9 cellular contexts compared by ENCODE assay signal in the genomic region with DNA sequence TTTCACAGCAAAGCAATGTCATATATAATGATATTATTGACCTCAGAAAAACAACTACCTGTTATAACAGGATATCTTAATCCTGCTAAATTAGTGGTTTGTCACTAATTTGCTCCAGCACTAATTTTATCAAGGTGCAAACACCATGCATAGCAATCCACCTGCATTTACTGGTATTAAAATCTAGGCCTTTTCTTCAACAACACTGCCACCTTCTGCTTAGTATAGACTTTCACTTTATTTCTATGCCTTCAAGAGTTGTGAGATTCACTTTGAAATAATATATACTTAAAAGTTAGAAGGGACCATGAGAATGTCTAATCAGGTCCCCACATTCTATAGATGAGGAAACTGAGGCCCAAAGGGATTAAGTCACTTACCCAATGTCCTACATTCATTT.
A peak's percentile ranks its signal among the peaks of the same experiment; 100 is the strongest.
DNase-seq lines count a peak whose midpoint lies in the region; ATAC-seq and TF ChIP-seq lines count a peak whose summit lies in the region.
"Had no signal": no experiment of that assay in that cellular context is flagged by ENCODE, and none has a peak within 500 bp of the region (broad histone marks: within the 10 kb centered on the region; RNA-seq: fewer than 3 reads in every experiment).

No MANE protein-coding gene starts in this region.

- no peaks in the 10 kb centered on the region for H3K79me1 ChIP-seq in mesenchymal stem cell (replicated peaks; ENCODE audit: low read length, poor library complexity, severe bottlenecking)

- in situ Hi-C loops in G401 (cut with HindIII; ENCODE audit: low sequenced_read_pairs) = no loop called here

- no peak overlapping the region for H3K14ac ChIP-seq in mesenchymal stem cell (ENCODE audit: low read length in 2 of 2)

- DNase-seq in G401 (ENCODE audit: low spot score) = peak; percentile 17
- DNase-seq in mesenchymal stem cell = peak; percentile 20
- no peak for DNase-seq in mesenteric fat pad (ENCODE audit: low spot score)
- DNase-seq in effector CD4-positive, alpha-beta T cell = no peak
- no peak for DNase-seq in COLO829 (ENCODE audit: low spot score)
- DNase-seq: activated naive CD8-positive, alpha-beta T cell treated with anti-CD3 and anti-CD28 coated beads, Interleukin-2, amount 10 ng/mL, durations not matched to agents 7 days and 5 days had no signal

- no peak overlapping the region for H4K8ac ChIP-seq in mesenchymal stem cell (ENCODE audit: low read length)

- no peak overlapping the region for H2AK5ac ChIP-seq in mesenchymal stem cell (ENCODE audit: low read length, severe bottlenecking)

- peak; percentile 59 for ATAC-seq in HG03159 (IDR thresholded peaks at IDR 0.05; ENCODE audit: unreplicated experiment)
- ATAC-seq in GM19467 (IDR thresholded peaks at IDR 0.05; ENCODE audit: unreplicated experiment) = no peak

- no peak overlapping the region for H4K91ac ChIP-seq in mesenchymal stem cell (ENCODE audit: low read length)

- no peak overlapping the region for H3K9ac ChIP-seq in mesenchymal stem cell (ENCODE audit: low read length)

- no peaks in the 10 kb centered on the region for H3K4me1 ChIP-seq in mesenchymal stem cell (ENCODE audit: control insufficient read depth, insufficient read depth, low read depth, low read length)

- H3K18ac ChIP-seq in mesenchymal stem cell (ENCODE audit: low read depth in 1 of 2, low read length in 2 of 2) = no peak overlapping the region

- no peak overlapping the region for H2BK12ac ChIP-seq in mesenchymal stem cell (ENCODE audit: low read length in 2 of 2)

- H2AFZ ChIP-seq in mesenchymal stem cell (ENCODE audit: low read depth, low read length) = no peak overlapping the region

- H2BK15ac ChIP-seq in mesenchymal stem cell (ENCODE audit: low read depth, poor library complexity, severe bottlenecking) = no peak overlapping the region

- H3K9me3 ChIP-seq in mesenchymal stem cell (ENCODE audit: control insufficient read depth, low read length) = no peaks in the 10 kb centered on the region

- H3K23ac ChIP-seq in mesenchymal stem cell (ENCODE audit: low read length in 2 of 2) = no peak overlapping the region

- H3K36me3 ChIP-seq in mesenchymal stem cell (ENCODE audit: control insufficient read depth in 1 of 2, insufficient read depth in 2 of 2, low read depth in 1 of 2, low read length in 2 of 2) = no peaks in the 10 kb centered on the region

- TF ChIP-seq CTCF in VCaP (conservative IDR thresholded peaks at IDR 0.05) = peak; percentile 68

- H3K27ac ChIP-seq in VCaP (no peak overlapping the region), mesenchymal stem cell (ENCODE audit: low read length, poor library complexity, severe bottlenecking) (no peak overlapping the region)

- no peak overlapping the region for H3K4ac ChIP-seq in mesenchymal stem cell (ENCODE audit: low read depth in 1 of 2, low read length in 2 of 2)

- no peak overlapping the region for H3K4me2 ChIP-seq in mesenchymal stem cell (ENCODE audit: low read length, poor library complexity, severe bottlenecking)

- no peak overlapping the region for H2BK120ac ChIP-seq in mesenchymal stem cell (ENCODE audit: low read depth, low read length)

- H3K27me3 ChIP-seq in mesenchymal stem cell (ENCODE audit: control insufficient read depth in 1 of 2, insufficient read depth in 1 of 2, low read length in 2 of 2) = no peaks in the 10 kb centered on the region

- H3K4me3 ChIP-seq in mesenchymal stem cell (ENCODE audit: insufficient read depth in 1 of 2, low read depth in 1 of 2, low read length in 2 of 2) = no peak overlapping the region

- no peak overlapping the region for H2BK5ac ChIP-seq in mesenchymal stem cell (ENCODE audit: low read depth, low read length, poor library complexity, severe bottlenecking)

Comparison
In these comparisons a context has a peak if more than half of its experiments do, and no peak if none do; other contexts are left out.
1. DNase-seq: peak in G401 (single experiment) and mesenchymal stem cell (single experiment); none in mesenteric fat pad (single experiment), effector CD4-positive, alpha-beta T cell (single experiment) and COLO829 (single experiment).